In the genomic region with DNA sequence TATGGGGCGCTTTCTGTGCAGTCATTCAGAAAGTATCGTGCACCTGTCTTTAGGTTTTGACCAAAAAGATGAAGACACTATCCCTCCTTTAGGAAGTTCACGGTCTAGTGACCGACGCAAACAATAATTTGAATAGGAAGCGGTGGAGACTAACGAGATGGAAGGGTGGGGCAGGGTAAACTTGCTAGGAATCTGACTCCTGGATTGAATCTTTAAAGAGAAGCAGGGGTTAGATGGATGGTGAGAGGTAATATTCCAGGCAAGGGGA, we compare ENCODE assay signal across 8 cellular contexts. TPM values are rescaled to one million over a fixed set of nuclear protein-coding genes. Genes with fewer than 3 reads are reported as not detected.
DNase-seq lines count a peak whose midpoint lies in the region; ATAC-seq and TF ChIP-seq lines count a peak whose summit lies in the region.

No MANE protein-coding gene starts in this region.

- H3K27me3 Mint-ChIP-seq in CD4-positive, alpha-beta T cell = no peaks in the 10 kb centered on the region
- peaks cover 4% of the 10 kb centered on the region; the same call in 1 of the 2 replicates for H3K27me3 Mint-ChIP-seq in WTC11 (ENCODE audit: low read depth)

- peaks cover 16% of the 10 kb centered on the region for H3K36me3 ChIP-seq in iPS-20b (ENCODE audit: insufficient read depth, low read depth, low read length)

- no peaks in the 10 kb centered on the region for H3K27me3 ChIP-seq in CD4-positive, alpha-beta T cell (ENCODE audit: control insufficient read depth, insufficient read depth, low read length)
- H3K27me3 ChIP-seq in iPS-20b (ENCODE audit: insufficient read depth, low read length) = no peaks in the 10 kb centered on the region

- peak overlapping the region; percentile 71 for H3K27ac ChIP-seq in CD4-positive, alpha-beta T cell (ENCODE audit: low read depth, low read length)
- H3K27ac ChIP-seq in iPS-20b (ENCODE audit: low read length) (no peak overlapping the region), temporal lobe (ENCODE audit: low read depth, low read length) (peak overlapping the region; percentile 58)

- no peaks in the 10 kb centered on the region for H3K9me3 ChIP-seq in CD4-positive, alpha-beta T cell (ENCODE audit: control insufficient read depth, low read length)
- H3K9me3 ChIP-seq in iPS-20b (ENCODE audit: insufficient read depth, low read depth, low read length) = no peaks in the 10 kb centered on the region

- intact Hi-C loops in CD4-positive, alpha-beta T cell (cut with DNase I, micrococcal nuclease) = loop anchor here (1.0 to 5.0 kb wide), 3 partner anchors 9 to 992 kb away; partner anchors contain the start of gene NARS1 (in 1 of the 2)

- peaks cover 37% of the 10 kb centered on the region for H3K36me3 Mint-ChIP-seq in CD4-positive, alpha-beta T cell (ENCODE audit: low read depth)
- peaks cover 12% of the 10 kb centered on the region for H3K36me3 Mint-ChIP-seq in WTC11

- H3K9me3 Mint-ChIP-seq in CD4-positive, alpha-beta T cell = no peaks in the 10 kb centered on the region
- H3K9me3 Mint-ChIP-seq in WTC11 = peaks cover 9% of the 10 kb centered on the region

- peak overlapping the region; percentile 75; the same call in 1 of the 2 replicates for H3K9ac ChIP-seq in iPS-20b (ENCODE audit: low read depth, low read length)

- peak overlapping the region; percentile 95 for H3K4me3 Mint-ChIP-seq in CD4-positive, alpha-beta T cell
- peak overlapping the region; percentile 97 for H3K4me3 Mint-ChIP-seq in WTC11

- no peak for DNase-seq in CD4-positive, alpha-beta T cell
- DNase-seq in WTC11 (ENCODE audit: low spot score) (no peak), Ammon's horn (ENCODE audit: low spot score) (no peak), SIG-M5 (lab: John Stamatoyannopoulos, UW) (no peak)

- CTCF ChIA-PET in CD4-positive, alpha-beta T cell (lab: Charles Lee) = interaction anchor here (0.8 to 2.1 kb wide), 3 partner anchors 11 to 14 kb away, joined by 3 to 5 read pairs (median 3); no protein-coding TSS in a partner anchor
- CTCF ChIA-PET in WTC11 (lab: Charles Lee) = no interaction called here

- no peak for TF ChIP-seq CTCF in CD4-positive, alpha-beta T cell (IDR thresholded peaks at IDR 0.05)
- TF ChIP-seq CTCF in WTC11 (IDR thresholded peaks at IDR 0.05) = no peak

- POLR2A ChIA-PET in CD4-positive, alpha-beta T cell (lab: Charles Lee) = interaction anchor here (0.7 to 6.8 kb wide), 2 partner anchors 13 to 104 kb away, joined by 4 to 70 read pairs; partner anchors contain the start of gene WDR7
- POLR2A ChIA-PET in WTC11 (lab: Charles Lee) = interaction anchor here (1.5 kb wide), 1 partner anchor 12 kb away, joined by 9 read pairs; the partner anchor contains the start of gene WDR7

- no peak for ATAC-seq in CD4-positive, alpha-beta T cell (ENCODE audit: poor library complexity)
- ATAC-seq in HG02642 (IDR thresholded peaks at IDR 0.05; ENCODE audit: poor library complexity, unreplicated experiment) (peak; percentile 13), WTC11 (no peak), GM21786 (IDR thresholded peaks at IDR 0.05; ENCODE audit: unreplicated experiment) (no peak)

- H3K4me3 ChIP-seq in iPS-20b (ENCODE audit: low read length) = peak overlapping the region; percentile 73

- H3K4me1 ChIP-seq in iPS-20b (ENCODE audit: insufficient read depth, low read length) = peaks cover 10% of the 10 kb centered on the region

- H3K27ac Mint-ChIP-seq in CD4-positive, alpha-beta T cell = peak overlapping the region; percentile 92
- peak overlapping the region; percentile 95 for H3K27ac Mint-ChIP-seq in WTC11

- peaks cover 49% of the 10 kb centered on the region for H3K4me1 Mint-ChIP-seq in CD4-positive, alpha-beta T cell (ENCODE audit: low read depth)
- H3K4me1 Mint-ChIP-seq in WTC11 = peaks cover 15% of the 10 kb centered on the region

TF ChIP-seq in WTC11, 78 proteins besides CTCF, POLR2A, EP300 and RAD21:
- TF ChIP-seq ZNF425 (CRISPR knock-in tag; conservative IDR thresholded peaks at IDR 0.05) (no peak), NFYB (CRISPR knock-in tag; conservative IDR thresholded peaks at IDR 0.05; ENCODE audit: low read depth) (no peak)
- TF ChIP-seq, protein P1, sequence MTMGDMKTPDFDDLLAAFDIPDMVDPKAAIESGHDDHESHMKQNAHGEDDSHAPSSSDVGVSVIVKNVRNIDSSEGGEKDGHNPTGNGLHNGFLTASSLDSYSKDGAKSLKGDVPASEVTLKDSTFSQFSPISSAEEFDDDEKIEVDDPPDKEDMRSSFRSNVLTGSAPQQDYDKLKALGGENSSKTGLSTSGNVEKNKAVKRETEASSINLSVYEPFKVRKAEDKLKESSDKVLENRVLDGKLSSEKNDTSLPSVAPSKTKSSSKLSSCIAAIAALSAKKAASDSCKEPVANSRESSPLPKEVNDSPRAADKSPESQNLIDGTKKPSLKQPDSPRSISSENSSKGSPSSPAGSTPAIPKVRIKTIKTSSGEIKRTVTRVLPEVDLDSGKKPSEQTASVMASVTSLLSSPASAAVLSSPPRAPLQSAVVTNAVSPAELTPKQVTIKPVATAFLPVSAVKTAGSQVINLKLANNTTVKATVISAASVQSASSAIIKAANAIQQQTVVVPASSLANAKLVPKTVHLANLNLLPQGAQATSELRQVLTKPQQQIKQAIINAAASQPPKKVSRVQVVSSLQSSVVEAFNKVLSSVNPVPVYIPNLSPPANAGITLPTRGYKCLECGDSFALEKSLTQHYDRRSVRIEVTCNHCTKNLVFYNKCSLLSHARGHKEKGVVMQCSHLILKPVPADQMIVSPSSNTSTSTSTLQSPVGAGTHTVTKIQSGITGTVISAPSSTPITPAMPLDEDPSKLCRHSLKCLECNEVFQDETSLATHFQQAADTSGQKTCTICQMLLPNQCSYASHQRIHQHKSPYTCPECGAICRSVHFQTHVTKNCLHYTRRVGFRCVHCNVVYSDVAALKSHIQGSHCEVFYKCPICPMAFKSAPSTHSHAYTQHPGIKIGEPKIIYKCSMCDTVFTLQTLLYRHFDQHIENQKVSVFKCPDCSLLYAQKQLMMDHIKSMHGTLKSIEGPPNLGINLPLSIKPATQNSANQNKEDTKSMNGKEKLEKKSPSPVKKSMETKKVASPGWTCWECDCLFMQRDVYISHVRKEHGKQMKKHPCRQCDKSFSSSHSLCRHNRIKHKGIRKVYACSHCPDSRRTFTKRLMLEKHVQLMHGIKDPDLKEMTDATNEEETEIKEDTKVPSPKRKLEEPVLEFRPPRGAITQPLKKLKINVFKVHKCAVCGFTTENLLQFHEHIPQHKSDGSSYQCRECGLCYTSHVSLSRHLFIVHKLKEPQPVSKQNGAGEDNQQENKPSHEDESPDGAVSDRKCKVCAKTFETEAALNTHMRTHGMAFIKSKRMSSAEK (CRISPR knock-in tag; IDR thresholded peaks at IDR 0.05; ENCODE audit: borderline replicate concordance) = no peak
TF ChIP-seq in WTC11: peak in this region for 0.

RNA-seq across cellular contexts. Expression of gene TXNL1, which starts 0.6 kb away (rescaled TPM):
- 10 to 100 TPM; 41.5 to 41.6 TPM for total RNA-seq in CD4-positive, alpha-beta T cell
- 72.8 to 77.3 TPM (median 74.5 TPM) in 3 replicates for total RNA-seq in WTC11 (2021)
- total RNA-seq in temporal lobe = 33.7 TPM

RNA-seq across cellular contexts. Expression of gene WDR7, which starts 12.1 kb away (rescaled TPM):
- 10 to 100 TPM; 28.8 to 30.5 TPM for total RNA-seq in CD4-positive, alpha-beta T cell
- total RNA-seq in WTC11 (2021) = 10.1 to 12.2 TPM (median 11.7 TPM) in 3 replicates
- 79.2 TPM for total RNA-seq in temporal lobe
